In the genomic region with DNA sequence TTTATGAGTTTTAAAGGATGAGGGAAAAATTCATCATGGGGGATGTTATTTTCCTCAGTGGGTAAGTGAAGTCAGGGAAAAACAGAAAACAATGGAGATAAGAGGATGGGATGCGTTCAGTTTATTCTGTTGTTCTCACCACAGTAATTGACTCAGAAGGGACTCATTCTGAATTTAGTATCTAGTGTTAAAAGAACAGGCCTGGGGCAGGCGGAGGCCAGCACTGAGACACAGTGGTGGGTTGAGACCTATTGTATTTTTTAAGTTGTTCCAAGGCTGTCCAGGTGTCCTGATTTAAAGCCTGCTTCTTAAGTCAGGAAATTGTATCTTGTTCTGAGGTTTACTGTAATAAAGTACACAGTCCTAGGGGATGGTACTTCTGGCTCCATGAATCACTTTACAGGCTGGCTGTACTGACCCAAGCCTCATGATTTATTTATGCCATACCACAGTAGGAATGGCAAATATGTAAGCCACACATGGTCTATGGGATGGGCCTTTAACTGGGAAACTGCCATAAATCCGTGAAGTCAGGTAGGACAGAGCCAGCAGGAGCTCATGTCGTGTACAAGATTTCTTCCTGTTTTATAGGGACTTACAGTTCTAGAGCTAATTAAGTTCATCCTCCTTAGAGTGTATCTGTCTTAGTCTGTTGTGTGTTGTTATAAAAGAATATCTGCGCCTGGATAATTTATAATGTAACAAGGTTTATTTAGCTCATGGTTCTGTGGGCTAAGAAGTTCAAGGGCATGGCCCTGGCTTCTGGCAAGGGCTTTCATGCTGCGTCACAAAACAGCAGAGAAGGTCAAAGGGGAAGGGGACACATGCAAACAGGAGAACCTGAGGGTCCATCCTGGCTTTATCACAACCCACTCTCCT, we compare ENCODE assay signal across 12 cellular contexts.
DNase-seq lines count a peak whose midpoint lies in the region; ATAC-seq, FAIRE-seq and TF ChIP-seq lines count a peak whose summit lies in the region.
"Had no signal": no experiment of that assay in that cellular context is flagged by ENCODE, and none has a peak within 500 bp of the region (broad histone marks: within the 10 kb centered on the region; RNA-seq: fewer than 3 reads in every experiment).

No MANE protein-coding gene starts in this region.

- no TSS peak for BruUV-seq in HepG2 (replicated peaks; lab: Mats Ljungman, UMichigan)
- no TSS peak for BruUV-seq in mammary epithelial cell (replicated peaks; lab: Mats Ljungman, UMichigan)

- H3K79me2 ChIP-seq in HepG2 (ENCODE audit: insufficient read depth, low read length) (no peaks in the 10 kb centered on the region), mammary epithelial cell (ENCODE audit: insufficient read depth, low read length) (peaks cover under 1% of the 10 kb centered on the region)

- CTCF ChIA-PET in HepG2 (lab: Yijun Ruan, JAX; ENCODE audit: low intra/inter-chr PET ratio, low total read pairs) (no interaction called here), mammary epithelial cell (lab: Charles Lee; ENCODE audit: low non-redundant PET) (no interaction called here)
- CTCF ChIA-PET in activated CD4-positive, alpha-beta memory T cell treated with anti-CD3 and anti-CD28 coated beads for 36 hours (lab: Charles Lee) = no interaction called here

- H3K4me1 ChIP-seq in liver (ENCODE audit: control insufficient read depth in 4 of 4, insufficient read depth in 4 of 4, low read length in 3 of 4) = peaks cover 0 to 10% (median 2%) of the 10 kb centered on the region in 4 donors
- H3K4me1 ChIP-seq in HepG2 (ENCODE audit: insufficient read depth, low read length) = peaks cover 11% of the 10 kb centered on the region; the same call in 1 of the 2 replicates
- H3K4me1 ChIP-seq in mammary epithelial cell (ENCODE audit: insufficient read depth, low read length) = peaks cover 22% of the 10 kb centered on the region

- in situ Hi-C loops in HepG2 (cut with HindIII; ENCODE audit: extremely low pct_ligation_motif_present, low pct_unique_long_range_greater_than_20kb) (no loop called here), mammary epithelial cell (cut with MboI; ENCODE audit: low sequenced_read_pairs in 2 of 2) (no loop called here)

- TF ChIP-seq CTCF in liver (IDR thresholded peaks at IDR 0.05; ENCODE audit: low read depth, low read length, missing input control) (no peak), HepG2 (CRISPR knock-in tag; IDR thresholded peaks at IDR 0.05) (no peak), mammary epithelial cell (conservative IDR thresholded peaks at IDR 0.05 in 1 of 2, IDR thresholded peaks at IDR 0.05 in 1 of 2; ENCODE audit: extremely low read depth in 1 of 2, insufficient read depth in 1 of 2, low read depth in 1 of 2, low read length in 2 of 2) (no peak)

- H3K4me3 Mint-ChIP-seq in activated CD4-positive, alpha-beta memory T cell treated with anti-CD3 and anti-CD28 coated beads for 36 hours = no peak overlapping the region

- no peaks in the 10 kb centered on the region for H3K36me3 ChIP-seq in liver (ENCODE audit: control insufficient read depth in 4 of 4, insufficient read depth in 3 of 4, low read depth in 1 of 4, low read length in 3 of 4)
- no peaks in the 10 kb centered on the region for H3K36me3 ChIP-seq in HepG2 (replicated peaks in 1 of 2; ENCODE audit: control insufficient read depth in 1 of 2, insufficient read depth in 2 of 2, low read length in 2 of 2)
- H3K36me3 ChIP-seq in mammary epithelial cell (ENCODE audit: insufficient read depth, low read length) = no peaks in the 10 kb centered on the region
- H3K36me3 ChIP-seq: thoracic aorta had no signal

- no peak for DNase-seq in HepG2 (ENCODE audit: low spot score)
- peak; percentile 90 for DNase-seq in mammary epithelial cell
- DNase-seq in left kidney (ENCODE audit: low read depth, low spot score) = peak; percentile 75
- DNase-seq in foreskin melanocyte = no peak
- no peak for DNase-seq in activated CD4-positive, alpha-beta memory T cell treated with anti-CD3 and anti-CD28 coated beads for 36 hours
- DNase-seq in central memory CD4-positive, alpha-beta T cell = no peak
- no peak for DNase-seq in NOMO-1 treated with dmso at 0.1 percent for 144 hours (lab: John Stamatoyannopoulos, UW; ENCODE audit: unreplicated experiment)
- DNase-seq: activated CD4-positive, alpha-beta T cell treated with anti-CD3 and anti-CD28 coated beads for 48 hours; stimulated activated CD4-positive, alpha-beta T cell treated with anti-CD3 and anti-CD28 coated beads, Interleukin-12 subunit alpha, Interleukin-12 subunit beta, amount 100 ng/mL, for 4 hours had no signal

- intact Hi-C loops in HepG2 (cut with micrococcal nuclease; ENCODE audit: unreplicated experiment) (no loop called here), mammary epithelial cell (cut with micrococcal nuclease) (no loop called here)
- intact Hi-C loops in activated CD4-positive, alpha-beta memory T cell treated with anti-CD3 and anti-CD28 coated beads for 36 hours (cut with micrococcal nuclease) = no loop called here

- ATAC-seq in HepG2 = no peak

- H3K4me2 ChIP-seq in HepG2 (ENCODE audit: low read depth, low read length) (no peak overlapping the region), mammary epithelial cell (ENCODE audit: insufficient read depth, low read depth, low read length) (peak overlapping the region; percentile 9)
- H3K4me2 ChIP-seq: BLaER1 treated with 17β-estradiol and CSF1 and Interleukin-3, amounts not matched to agents 10 nM and 100 nM had no signal

- dilution Hi-C loops in mammary epithelial cell (cut with HindIII; ENCODE audit: low sequenced_read_pairs) = no loop called here

- H3K27ac Mint-ChIP-seq in activated CD4-positive, alpha-beta memory T cell treated with anti-CD3 and anti-CD28 coated beads for 36 hours = no peak overlapping the region

- no peak overlapping the region for H3K27ac ChIP-seq in liver (ENCODE audit: low read depth in 1 of 2, low read length in 2 of 2)
- H3K27ac ChIP-seq in HepG2 (ENCODE audit: extremely low read length, insufficient read depth, low read length) = no peak overlapping the region
- peak overlapping the region; percentile 66 for H3K27ac ChIP-seq in mammary epithelial cell (ENCODE audit: insufficient read depth, low read depth, low read length)
- H3K27ac ChIP-seq: BLaER1 treated with 17β-estradiol and CSF1 and Interleukin-3, amounts not matched to agents 10 nM and 100 nM; thoracic aorta had no signal

- H3K9ac ChIP-seq in liver (ENCODE audit: low read depth in 1 of 2, low read length in 2 of 2) (no peak overlapping the region), HepG2 (ENCODE audit: insufficient read depth, low read depth, low read length) (no peak overlapping the region), mammary epithelial cell (ENCODE audit: insufficient read depth, low read length) (no peak overlapping the region)
- H3K9ac ChIP-seq: BLaER1 treated with 17β-estradiol and CSF1 and Interleukin-3, amounts not matched to agents 10 nM and 100 nM had no signal

- H2AFZ ChIP-seq in HepG2 (ENCODE audit: low read length) = no peak overlapping the region
- peak overlapping the region; percentile 20 for H2AFZ ChIP-seq in mammary epithelial cell (ENCODE audit: low read depth, low read length)

- WGBS in liver = 70% methylated on average over 6 of the region's 6 CpGs
- 82% methylated on average over 6 of the region's 6 CpGs for WGBS in HepG2 (ENCODE audit: low lambda C conversion rate)
- WGBS in mammary epithelial cell (ENCODE audit: low coverage, missing lambda C conversion rate) = 47% methylated on average over 4 of the region's 6 CpGs

- POLR2A ChIA-PET in HepG2 (lab: Yijun Ruan, JAX) = no interaction called here
- POLR2A ChIA-PET in activated CD4-positive, alpha-beta memory T cell treated with anti-CD3 and anti-CD28 coated beads for 36 hours (lab: Charles Lee) = interaction anchor here (0.7 kb wide), 1 partner anchor 821 kb away, joined by 4 read pairs; no protein-coding TSS in a partner anchor

- TF ChIP-seq RAD21 in liver (IDR thresholded peaks at IDR 0.05) (no peak), HepG2 (CRISPR knock-in tag; IDR thresholded peaks at IDR 0.05) (no peak)

- H3K9me3 ChIP-seq in liver (ENCODE audit: control insufficient read depth in 4 of 4, low read length in 3 of 4) = no peaks in the 10 kb centered on the region
- H3K9me3 ChIP-seq in HepG2 (ENCODE audit: low read length) = no peaks in the 10 kb centered on the region
- H3K9me3 ChIP-seq in mammary epithelial cell (replicated peaks; ENCODE audit: insufficient read depth, low read length) = no peaks in the 10 kb centered on the region
- H3K9me3 ChIP-seq: BLaER1 treated with 17β-estradiol and CSF1 and Interleukin-3, amounts not matched to agents 10 nM and 100 nM; thoracic aorta had no signal

- no peaks in the 10 kb centered on the region for H3K27me3 ChIP-seq in liver (ENCODE audit: control insufficient read depth in 4 of 4, insufficient read depth in 4 of 4, low read length in 3 of 4)
- H3K27me3 ChIP-seq in HepG2 (ENCODE audit: control insufficient read depth in 1 of 2, insufficient read depth in 2 of 2, low read length in 2 of 2) = no peaks in the 10 kb centered on the region
- no peaks in the 10 kb centered on the region for H3K27me3 ChIP-seq in mammary epithelial cell (ENCODE audit: insufficient read depth, low read length)
- H3K27me3 ChIP-seq: BLaER1 treated with 17β-estradiol and CSF1 and Interleukin-3, amounts not matched to agents 10 nM and 100 nM had no signal

- TF ChIP-seq POLR2A in HepG2 (IDR thresholded peaks at IDR 0.05; ENCODE audit: insufficient read depth in 1 of 2, low read depth in 2 of 2, low read length in 2 of 2) = no peak

- no peak for TF ChIP-seq EP300 in HepG2 (IDR thresholded peaks at IDR 0.05; ENCODE audit: low read depth in 2 of 2, low read length in 2 of 2)
- TF ChIP-seq EP300 in HepG2 (CRISPR knock-in tag; IDR thresholded peaks at IDR 0.05; ENCODE audit: borderline replicate concordance) = no peak

- H3K4me3 ChIP-seq in liver (ENCODE audit: low read depth in 1 of 3, low read length in 3 of 3) (no peak overlapping the region), HepG2 (replicated peaks in 1 of 3; ENCODE audit: insufficient read depth in 1 of 3, low read depth in 2 of 3, low read length in 3 of 3) (no peak overlapping the region), mammary epithelial cell (replicated peaks in 1 of 3; ENCODE audit: insufficient read depth in 1 of 3, low read depth in 2 of 3, low read length in 3 of 3) (no peak overlapping the region)
- H3K4me3 ChIP-seq: BLaER1 treated with 17β-estradiol and CSF1 and Interleukin-3, amounts not matched to agents 10 nM and 100 nM; thoracic aorta had no signal

- H3K4me1 Mint-ChIP-seq in activated CD4-positive, alpha-beta memory T cell treated with anti-CD3 and anti-CD28 coated beads for 36 hours (ENCODE audit: low read depth) = no peaks in the 10 kb centered on the region

- H3K27me3 Mint-ChIP-seq in activated CD4-positive, alpha-beta memory T cell treated with anti-CD3 and anti-CD28 coated beads for 36 hours = no peaks in the 10 kb centered on the region

- H4K20me1 ChIP-seq in HepG2 (ENCODE audit: insufficient read depth, low read length) (no peaks in the 10 kb centered on the region), mammary epithelial cell (ENCODE audit: insufficient read depth, low read length) (no peaks in the 10 kb centered on the region)
- H4K20me1 ChIP-seq: BLaER1 treated with 17β-estradiol and CSF1 and Interleukin-3, amounts not matched to agents 10 nM and 100 nM had no signal

- FAIRE-seq in HepG2 (lab: Jason Lieb, UNC) = no peak

- H3K9me3 Mint-ChIP-seq in activated CD4-positive, alpha-beta memory T cell treated with anti-CD3 and anti-CD28 coated beads for 36 hours = no peaks in the 10 kb centered on the region

- peaks cover 6% of the 10 kb centered on the region for H3K36me3 Mint-ChIP-seq in activated CD4-positive, alpha-beta memory T cell treated with anti-CD3 and anti-CD28 coated beads for 36 hours

Comparison
In these comparisons a context has a peak if more than half of its experiments do, and no peak if none do; other contexts are left out.
1. DNase-seq: peak in mammary epithelial cell (single experiment) and left kidney (single experiment); none in HepG2 (single experiment), foreskin melanocyte (single experiment), activated CD4-positive, alpha-beta memory T cell treated with anti-CD3 and anti-CD28 coated beads for 36 hours (single experiment), central memory CD4-positive, alpha-beta T cell (single experiment) and NOMO-1 treated with dmso at 0.1 percent for 144 hours (single experiment).